In genomic region chr12:52879394-52880351, GRCh38 we compare ENCODE assay signal across 8 cellular contexts. TPM values are rescaled to one million over a fixed set of nuclear protein-coding genes. Genes with fewer than 3 reads are reported as not detected.
A peak's percentile ranks its signal among the peaks of the same experiment; 100 is the strongest.
DNase-seq lines count a peak whose midpoint lies in the region; ATAC-seq and TF ChIP-seq lines count a peak whose summit lies in the region.

No MANE protein-coding gene starts in this region.

- peaks cover 3 to 7% (median 3%) of the 10 kb centered on the region in 3 donors for H3K27me3 Mint-ChIP-seq in immature natural killer cell (ENCODE audit: low read depth in 3 of 3)

- H3K27ac Mint-ChIP-seq in immature natural killer cell: peak overlapping the region in 3 of 6 donors; percentile 19 to 40 (median 36)

- H3K36me3 Mint-ChIP-seq in immature natural killer cell: no peaks in the 10 kb centered on the region

- peak overlapping the region in 1 of 2 donors; percentile 16 for H3K4me3 ChIP-seq in cardiac fibroblast (replicated peaks in 1 of 2; ENCODE audit: low read depth in 2 of 2, low read length in 2 of 2)

- peaks cover 0 to 2% (median 0%) of the 10 kb centered on the region in 6 donors for H3K9me3 Mint-ChIP-seq in immature natural killer cell

- H3K4me1 Mint-ChIP-seq in immature natural killer cell: peaks cover 8 to 10% of the 10 kb centered on the region in 2 donors

- DNase-seq in COLO829 (ENCODE audit: low spot score) (peak; percentile 89), NCI-H345 (lab: John Stamatoyannopoulos, UW) (peak; percentile 86), cardiac fibroblast (ENCODE audit: low read depth in 2 of 2) (peak; percentile 90 to 92), immature natural killer cell (peak; percentile 70 to 82 (median 78))
- peak; percentile 65 for DNase-seq in stimulated activated CD4-positive, alpha-beta T cell treated with anti-CD3 and anti-CD28 coated beads, Interleukin-12 subunit alpha, Interleukin-12 subunit beta, amount 100 ng/mL, for 4 hours

- H3K4me3 Mint-ChIP-seq in immature natural killer cell: peak overlapping the region; percentile 44 to 76 (median 68)

- peak; percentile 97 for TF ChIP-seq CTCF in cardiac fibroblast (IDR thresholded peaks at IDR 0.05; ENCODE audit: low read depth, low read length)

- ATAC-seq in HG02763 (IDR thresholded peaks at IDR 0.05; ENCODE audit: unreplicated experiment) (peak; percentile 59), HG02973 (IDR thresholded peaks at IDR 0.05; ENCODE audit: unreplicated experiment) (no peak)
- ATAC-seq in activated CD4-positive, CD25-positive, alpha-beta regulatory T cell treated with anti-CD3 and anti-CD28 coated beads, Interleukin-2, amount 50 U/mL, for 24 hours: peak; percentile 89 to 90

RNA-seq across cellular contexts. Expression of gene KRT8, which starts 25.2 kb away (rescaled TPM):
- not detected for polyA plus RNA-seq in immature natural killer cell

RNA-seq across cellular contexts. Expression of gene KRT78, which starts 30.9 kb away (rescaled TPM):
- polyA plus RNA-seq in immature natural killer cell: under 1 TPM in 1 of 3 donors, not detected in 2; 0.28 TPM

RNA-seq across cellular contexts. Expression of gene KRT79, which starts 45.6 kb away (rescaled TPM):
- polyA plus RNA-seq in immature natural killer cell: not detected
